20 cellular contexts compared by ENCODE assay signal in the genomic region with DNA sequence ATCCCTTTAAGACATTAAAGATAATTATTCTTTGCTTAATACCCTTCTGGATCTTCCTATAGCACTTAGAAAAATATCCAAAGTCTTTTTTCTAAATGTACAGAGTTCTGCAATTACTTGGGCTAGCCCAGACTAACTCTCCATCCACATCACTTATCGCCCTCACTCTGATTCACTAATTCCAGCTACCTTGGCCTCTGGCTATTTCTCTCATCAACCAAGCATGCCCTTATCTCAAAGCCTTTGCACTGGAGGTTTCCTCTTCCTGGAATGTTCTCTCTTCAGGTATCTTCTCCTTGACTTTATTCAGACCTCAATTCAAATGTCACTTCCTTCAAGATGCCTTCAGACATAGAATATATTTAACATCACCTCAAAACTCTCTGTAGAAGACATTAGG.
DNase-seq lines count a peak whose midpoint lies in the region; ATAC-seq and TF ChIP-seq lines count a peak whose summit lies in the region.
"Had no signal": no experiment of that assay in that cellular context is flagged by ENCODE, and none has a peak within 500 bp of the region (broad histone marks: within the 10 kb centered on the region; RNA-seq: fewer than 3 reads in every experiment).

No MANE protein-coding gene starts in this region.

- H2AFZ ChIP-seq in trophoblast cell (ENCODE audit: insufficient read depth, low read length, poor library complexity), result no peak overlapping the region

- POLR2A ChIA-PET in A673 (lab: Charles Lee; ENCODE audit: low non-redundant PET), result no interaction called here

- TF ChIP-seq CTCF in A673 (conservative IDR thresholded peaks at IDR 0.05; ENCODE audit: low read depth, low read length) (no peak), foreskin keratinocyte (conservative IDR thresholded peaks at IDR 0.05) (no peak)

- CTCF ChIA-PET in A673 (lab: Charles Lee), result no interaction called here

- H3K27me3 ChIP-seq in A673 (replicated peaks; ENCODE audit: insufficient read depth, low read depth, low read length, poor library complexity), result no peaks in the 10 kb centered on the region
- no peaks in the 10 kb centered on the region for H3K27me3 ChIP-seq in foreskin keratinocyte
- no peaks in the 10 kb centered on the region for H3K27me3 ChIP-seq in trophoblast cell (ENCODE audit: insufficient read depth, low read length)

- WGBS in trophoblast cell (ENCODE audit: extremely low coverage, insufficient coverage, insufficient read length), result no CpG with 5 or more reads among the region's 1 CpG

- H3K79me1 ChIP-seq in trophoblast cell (ENCODE audit: low read length), result no peaks in the 10 kb centered on the region

- H3K18ac ChIP-seq in trophoblast cell (ENCODE audit: low read length), result no peak overlapping the region

- H4K12ac ChIP-seq in trophoblast cell (ENCODE audit: low read depth, low read length), result no peak overlapping the region

- H3K36me3 ChIP-seq in A673 (ENCODE audit: insufficient read depth, low read length, poor library complexity, severe bottlenecking) (no peaks in the 10 kb centered on the region), SK-N-MC (ENCODE audit: insufficient read depth, low read length) (peaks cover 46% of the 10 kb centered on the region), trophoblast cell (ENCODE audit: control insufficient read depth in 1 of 2, insufficient read depth in 2 of 2, low read length in 2 of 2) (no peaks in the 10 kb centered on the region)
- H3K36me3 ChIP-seq: HAP-1 had no signal

- no peak overlapping the region for H4K8ac ChIP-seq in trophoblast cell (ENCODE audit: low read depth, low read length)

- H3K27ac ChIP-seq in A673 (ENCODE audit: low read depth, low read length, poor library complexity, severe bottlenecking), result peak overlapping the region; percentile 84
- H3K27ac ChIP-seq in SK-N-MC, result peak overlapping the region; percentile 100
- no peak overlapping the region for H3K27ac ChIP-seq in foreskin keratinocyte
- no peak overlapping the region for H3K27ac ChIP-seq in trophoblast cell (ENCODE audit: low read depth, low read length)
- H3K27ac ChIP-seq: A549 had no signal

- peaks cover 13% of the 10 kb centered on the region for H3K4me1 ChIP-seq in A673 (ENCODE audit: insufficient read depth, low read length, poor library complexity, severe bottlenecking)
- no peaks in the 10 kb centered on the region for H3K4me1 ChIP-seq in foreskin keratinocyte
- H3K4me1 ChIP-seq in trophoblast cell (ENCODE audit: control insufficient read depth in 1 of 2, insufficient read depth in 2 of 2, low read length in 2 of 2), result no peaks in the 10 kb centered on the region
- H3K4me1 ChIP-seq: A549, HAP-1 had no signal

- H2BK5ac ChIP-seq in trophoblast cell (ENCODE audit: low read depth, low read length, poor library complexity), result no peak overlapping the region

- H3K9ac ChIP-seq in SK-N-MC (ENCODE audit: insufficient read length), result peak overlapping the region; percentile 74
- H3K9ac ChIP-seq in trophoblast cell (ENCODE audit: low read length), result no peak overlapping the region

- DNase-seq in A673 (ENCODE audit: low spot score), result no peak
- DNase-seq in SK-N-MC (ENCODE audit: low read depth, low spot score), result no peak
- peak; percentile 32 to 77 for DNase-seq in foreskin keratinocyte
- peak; percentile 78 to 91 for DNase-seq in trophoblast cell
- DNase-seq in EL, result no peak
- DNase-seq in effector CD8-positive, alpha-beta T cell (lab: John Stamatoyannopoulos, UW), result no peak
- DNase-seq: 8988T; C1 segment of cervical spinal cord; Calu3; CD4-positive, alpha-beta memory T cell; COR-L47; DMS153; DND-41; GDM1; GOT3; HFFc6 had no signal

- no peak overlapping the region for H3K4ac ChIP-seq in trophoblast cell (ENCODE audit: low read depth, low read length)

- no peak overlapping the region for H2AK5ac ChIP-seq in trophoblast cell (ENCODE audit: low read length)

- no peak overlapping the region for H2BK120ac ChIP-seq in trophoblast cell (ENCODE audit: insufficient read depth, low read length, poor library complexity)

- H3K4me3 ChIP-seq in A673 (ENCODE audit: low read depth, low read length, poor library complexity, severe bottlenecking) (no peak overlapping the region), SK-N-MC (peak overlapping the region; percentile 71), trophoblast cell (ENCODE audit: low read depth, low read length) (no peak overlapping the region)
- H3K4me3 ChIP-seq: A549, GM12878, HAP-1 had no signal

- no peak overlapping the region for H2BK12ac ChIP-seq in trophoblast cell (ENCODE audit: low read length)

- no peak overlapping the region for H3K14ac ChIP-seq in trophoblast cell (ENCODE audit: low read length)

- BruUV-seq in A673 (replicated peaks; lab: Mats Ljungman, UMichigan), result no TSS peak

- H3K9me3 ChIP-seq in A673 (ENCODE audit: low read depth, low read length, poor library complexity, severe bottlenecking) (peaks cover 12% of the 10 kb centered on the region), SK-N-MC (ENCODE audit: low read depth, low read length) (no peaks in the 10 kb centered on the region), trophoblast cell (ENCODE audit: insufficient read depth, low read depth, low read length) (no peaks in the 10 kb centered on the region)
- H3K9me3 ChIP-seq: A549, HAP-1 had no signal

- no peak overlapping the region for H3K4me2 ChIP-seq in trophoblast cell (ENCODE audit: low read length)
- H3K4me2 ChIP-seq: A549 had no signal

- intact Hi-C loops in A673 (cut with micrococcal nuclease; ENCODE audit: unreplicated experiment), result no loop called here

- no peak overlapping the region for H4K91ac ChIP-seq in trophoblast cell (ENCODE audit: low read depth, low read length)

- H3K79me2 ChIP-seq in trophoblast cell (ENCODE audit: control insufficient read depth, insufficient read depth, low read length, poor library complexity), result no peaks in the 10 kb centered on the region

- ATAC-seq in foreskin keratinocyte (peak; percentile 53), GM19452 (IDR thresholded peaks at IDR 0.05; ENCODE audit: unreplicated experiment) (no peak)
- ATAC-seq: A549, GM12878 had no signal

- H3K23ac ChIP-seq in trophoblast cell (ENCODE audit: low read length), result no peak overlapping the region

Comparison
In these comparisons a context has a peak if more than half of its experiments do, and no peak if none do; other contexts are left out.
1. DNase-seq: peak in foreskin keratinocyte (2 of 2) and trophoblast cell (2 of 2); none in A673 (single experiment), SK-N-MC (single experiment), EL (single experiment) and effector CD8-positive, alpha-beta T cell (single experiment).
2. H3K27ac ChIP-seq: peak in A673 (single experiment) and SK-N-MC (single experiment); none in foreskin keratinocyte (single experiment) and trophoblast cell (single experiment).